14 cellular contexts compared by ENCODE assay signal in genomic region chr7:115449689-115450088, GRCh38.
"Had no signal": no experiment of that assay in that cellular context is flagged by ENCODE, and none has a peak within 500 bp of the region (broad histone marks: within the 10 kb centered on the region; RNA-seq: fewer than 3 reads in every experiment).

No MANE protein-coding gene starts in this region.

- H3K4me1 ChIP-seq: ascending aorta, esophagus muscularis mucosa, upper lobe of left lung had no signal

- H3K4me1 Mint-ChIP-seq: T-helper 17 cell, WTC11 had no signal

- H3K36me3 ChIP-seq: ascending aorta, esophagus muscularis mucosa, upper lobe of left lung had no signal

- H3K4me3 ChIP-seq: ascending aorta, dorsolateral prefrontal cortex, esophagus muscularis mucosa, upper lobe of left lung had no signal

- DNase-seq: activated CD4-positive, alpha-beta T cell treated with anti-CD3 and anti-CD28 coated beads, Interleukin-2, amount 50 U/mL, for 1 hour; activated gamma-delta T cell; activated T-cell treated with anti-CD3 and anti-CD28 coated beads, Interleukin-2, amount 50 U/mL, for 4 hours; dorsolateral prefrontal cortex; mammary epithelial cell; stimulated activated CD4-positive, alpha-beta T cell treated with anti-CD3 and anti-CD28 coated beads, Interleukin-15, amount 100 ng/mL, for 24 hours; stimulated activated CD4-positive, alpha-beta T cell treated with anti-CD3 and anti-CD28 coated beads, Interleukin-4, amount 100 ng/mL, for 24 hours; T-helper 17 cell; upper lobe of left lung had no signal

- ATAC-seq: activated T-cell treated with anti-CD3 and anti-CD28 coated beads, Interleukin-2, amount 50 U/mL, for 4 hours; left lobe of liver; T-helper 17 cell; WTC11 had no signal

- H3K4me3 Mint-ChIP-seq: activated T-cell treated with anti-CD3 and anti-CD28 coated beads, Interleukin-2, amount 50 U/mL, for 4 hours; stimulated activated naive CD8-positive, alpha-beta T cell treated with anti-CD3 and anti-CD28 coated beads, Interleukin-15, Interleukin-2, amounts not matched to agents 100 ng/mL and 50 ng/mL, for 24 hours; T-helper 17 cell; WTC11 had no signal

- H3K9me3 Mint-ChIP-seq: activated T-cell treated with anti-CD3 and anti-CD28 coated beads, Interleukin-2, amount 50 U/mL, for 4 hours had no signal

- H3K27ac ChIP-seq: ascending aorta, dorsolateral prefrontal cortex, esophagus muscularis mucosa, upper lobe of left lung had no signal

- H3K27me3 ChIP-seq: ascending aorta, esophagus muscularis mucosa, upper lobe of left lung had no signal

- H3K9me3 ChIP-seq: ascending aorta, esophagus muscularis mucosa, upper lobe of left lung had no signal

- H3K36me3 Mint-ChIP-seq: WTC11 had no signal

- H3K27ac Mint-ChIP-seq: stimulated activated naive CD8-positive, alpha-beta T cell treated with anti-CD3 and anti-CD28 coated beads, Interleukin-15, Interleukin-2, amounts not matched to agents 100 ng/mL and 50 ng/mL, for 24 hours; T-helper 17 cell; WTC11 had no signal
